Comparison of ENCODE assay signal across 1 cellular context in the genomic region with DNA sequence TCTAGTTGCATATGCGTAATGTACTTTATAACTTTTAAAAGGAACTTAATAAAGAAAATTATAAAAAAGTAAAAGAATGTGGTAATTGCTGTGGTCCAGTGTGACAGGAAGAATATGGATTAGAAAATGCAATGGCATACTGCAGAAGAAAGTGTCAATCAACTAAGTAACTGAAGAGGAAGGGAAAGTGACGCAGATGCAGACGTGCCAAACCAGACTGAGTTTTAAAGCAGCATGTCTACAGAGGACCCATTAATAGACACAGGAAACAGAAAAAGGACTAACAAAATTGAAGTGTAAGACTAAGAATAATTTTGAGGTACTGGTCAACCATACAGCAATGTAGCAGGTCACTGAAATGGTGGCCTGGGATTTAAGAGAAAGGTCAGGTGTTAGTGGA.
TF ChIP-seq lines count a peak whose summit lies in the region.

No MANE protein-coding gene starts in this region.

TF ChIP-seq in SK-N-SH, 30 proteins besides CTCF, POLR2A, EP300 and RAD21 (continued from another document):
- TF ChIP-seq, protein P1, sequence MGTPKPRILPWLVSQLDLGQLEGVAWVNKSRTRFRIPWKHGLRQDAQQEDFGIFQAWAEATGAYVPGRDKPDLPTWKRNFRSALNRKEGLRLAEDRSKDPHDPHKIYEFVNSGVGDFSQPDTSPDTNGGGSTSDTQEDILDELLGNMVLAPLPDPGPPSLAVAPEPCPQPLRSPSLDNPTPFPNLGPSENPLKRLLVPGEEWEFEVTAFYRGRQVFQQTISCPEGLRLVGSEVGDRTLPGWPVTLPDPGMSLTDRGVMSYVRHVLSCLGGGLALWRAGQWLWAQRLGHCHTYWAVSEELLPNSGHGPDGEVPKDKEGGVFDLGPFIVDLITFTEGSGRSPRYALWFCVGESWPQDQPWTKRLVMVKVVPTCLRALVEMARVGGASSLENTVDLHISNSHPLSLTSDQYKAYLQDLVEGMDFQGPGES (IDR thresholded peaks at IDR 0.05; ENCODE audit: low read depth, low read length), result no peak
- no peak for TF ChIP-seq TAF1 (IDR thresholded peaks at IDR 0.05; ENCODE audit: borderline replicate concordance, low read depth, low read length)
- no peak for TF ChIP-seq TEAD4 (IDR thresholded peaks at IDR 0.05; ENCODE audit: borderline replicate concordance, insufficient read depth)
- TF ChIP-seq NFIC (IDR thresholded peaks at IDR 0.05; ENCODE audit: borderline replicate concordance), result no peak
TF ChIP-seq in SK-N-SH: peak in this region for 0.
